In genomic region chr12:68745904-68746571, GRCh38 we compare ENCODE assay signal across 8 cellular contexts. TPM values are rescaled to one million over a fixed set of nuclear protein-coding genes. Genes with fewer than 3 reads are reported as not detected.
DNase-seq lines count a peak whose midpoint lies in the region; ATAC-seq, FAIRE-seq and TF ChIP-seq lines count a peak whose summit lies in the region.

Gene SLC35E3, plus strand, starts transcription at chr12:68746176. Its CDS starts 202 bp downstream, at chr12:68746378.

- peak within 1 kb of the TSS; percentile 86 for H3K27ac ChIP-seq in keratinocyte (ENCODE audit: control insufficient read depth, insufficient read depth, low read length)

- peak; percentile 18 for DNase-seq in AG09309 (ENCODE audit: low read depth)
- DNase-seq in NCI-H345 (lab: John Stamatoyannopoulos, UW), result peak; percentile 95
- DNase-seq in activated CD4-positive, CD25-positive, alpha-beta regulatory T cell treated with anti-CD3 and anti-CD28 coated beads, Interleukin-2, amount 50 U/mL, for 16 hours (ENCODE audit: low read depth, low spot score), result peak; percentile 83
- DNase-seq in cerebellar cortex (ENCODE audit: low spot score), result peak; percentile 94
- DNase-seq in keratinocyte (ENCODE audit: low read depth, low spot score), result peak; percentile 44
- DNase-seq in stimulated activated CD4-positive, alpha-beta T cell treated with anti-CD3 and anti-CD28 coated beads, Interleukin-12 subunit alpha, Interleukin-12 subunit beta, amount 100 ng/mL, for 48 hours (ENCODE audit: low read depth in 2 of 3, low spot score in 1 of 3), result peak; percentile 84 to 89 (median 87)

- peaks cover 18% of the 10 kb centered on the region for H3K4me1 ChIP-seq in keratinocyte (ENCODE audit: control insufficient read depth, extremely low read depth, insufficient read depth, low read length)

- H4K20me1 ChIP-seq in keratinocyte (ENCODE audit: control insufficient read depth, extremely low read depth, insufficient read depth, low read length), result no peaks in the 10 kb centered on the region

- peak; percentile 98 for ATAC-seq in GM19023 (IDR thresholded peaks at IDR 0.05; ENCODE audit: unreplicated experiment)
- ATAC-seq in HG03196 (IDR thresholded peaks at IDR 0.05; ENCODE audit: unreplicated experiment), result peak; percentile 97

- H3K9me3 ChIP-seq in keratinocyte (ENCODE audit: control insufficient read depth, low read depth, low read length), result no peaks in the 10 kb centered on the region

- H3K4me3 ChIP-seq in AG09309 (ENCODE audit: control insufficient read depth, low read depth, low read length), result peak within 1 kb of the TSS; percentile 89
- H3K4me3 ChIP-seq in keratinocyte (ENCODE audit: control insufficient read depth in 2 of 3, extremely low read depth in 1 of 3, insufficient read depth in 2 of 3, low read depth in 1 of 3, low read length in 3 of 3), result peak within 1 kb of the TSS; percentile 62 to 98 (median 94)

- TF ChIP-seq CTCF in AG09309 (IDR thresholded peaks at IDR 0.05; ENCODE audit: control insufficient read depth, insufficient read depth, low read depth, low read length, missing control alignments), result no peak
- no peak for TF ChIP-seq CTCF in keratinocyte (optimal IDR thresholded peaks at IDR 0.05 in 1 of 3, IDR thresholded peaks at IDR 0.05 in 1 of 3, conservative IDR thresholded peaks at IDR 0.05 in 1 of 3; ENCODE audit: extremely low read depth in 1 of 3, insufficient read depth in 2 of 3, low read length in 3 of 3)

- H3K4me2 ChIP-seq in keratinocyte (ENCODE audit: control insufficient read depth, extremely low read depth, insufficient read depth, low read depth, low read length), result peak within 1 kb of the TSS; percentile 99

- dilution Hi-C loops in keratinocyte (cut with MboI; ENCODE audit: extremely low pct_ligation_motif_present, low sequenced_read_pairs), result no loop called here

- no peaks in the 10 kb centered on the region for H3K27me3 ChIP-seq in keratinocyte (ENCODE audit: control insufficient read depth, extremely low read depth, insufficient read depth, low read length)

- H3K9ac ChIP-seq in keratinocyte (ENCODE audit: control insufficient read depth, extremely low read depth, insufficient read depth, low read length), result peak within 1 kb of the TSS; percentile 90

- no peaks in the 10 kb centered on the region for H3K9me1 ChIP-seq in keratinocyte (ENCODE audit: control insufficient read depth, extremely low read depth, insufficient read depth, low read length)

- H3K36me3 ChIP-seq in keratinocyte (ENCODE audit: control insufficient read depth in 2 of 2, extremely low read depth in 1 of 2, insufficient read depth in 2 of 2, low read length in 2 of 2), result peaks cover 0 to 3% of the 10 kb centered on the region in 2 experiments

- H2AFZ ChIP-seq in keratinocyte (ENCODE audit: control insufficient read depth, low read length), result peak within 1 kb of the TSS; percentile 94

- FAIRE-seq in keratinocyte (lab: Jason Lieb, UNC), result no peak

- peaks cover 9% of the 10 kb centered on the region for H3K79me2 ChIP-seq in keratinocyte (ENCODE audit: control insufficient read depth, insufficient read depth, low read length)

RNA-seq across cellular contexts. Expression of gene SLC35E3, which starts in this region (rescaled TPM):
- polyA plus RNA-seq in keratinocyte, result 4.0 to 9.9 TPM (median 5.4 TPM) in 3 replicates
- 0.91 TPM for polyA plus RNA-seq in keratinocyte (2011; ENCODE audit: low read depth)
- polyA plus RNA-seq in keratinocyte (2011; cell fraction: cytosol; rRNA removed), result 4.6 and 6.2 TPM in 2 replicates
- polyA plus RNA-seq in keratinocyte (2011; cell fraction: nucleus; rRNA removed), result 11.0 and 11.9 TPM in 2 replicates
- 4.1 and 4.5 TPM in 2 replicates for polyA plus RNA-seq in keratinocyte (2012; ENCODE audit: low replicate concordance)
- 3.0 to 5.0 TPM (median 4.2 TPM) in 3 replicates for polyA minus RNA-seq in keratinocyte
- polyA minus RNA-seq in keratinocyte (2011; cell fraction: cytosol; rRNA and poly(A)+ RNA removed), result 4.6 TPM
- 3.4 and 3.7 TPM in 2 replicates for polyA minus RNA-seq in keratinocyte (2011; cell fraction: nucleus; rRNA and poly(A)+ RNA removed)

Comparison
In these comparisons a context has a peak if more than half of its experiments do, and no peak if none do; other contexts are left out.
1. Peak in every context shown above with its lines: DNase-seq, ATAC-seq, H3K4me3 ChIP-seq and H3K27ac ChIP-seq.
2. DNase-seq: peak in every context shown above with its lines; median percentile 95 in NCI-H345; 94 in cerebellar cortex; 87 in stimulated activated CD4-positive, alpha-beta T cell treated with anti-CD3 and anti-CD28 coated beads, Interleukin-12 subunit alpha, Interleukin-12 subunit beta, amount 100 ng/mL, for 48 hours; 83 in activated CD4-positive, CD25-positive, alpha-beta regulatory T cell treated with anti-CD3 and anti-CD28 coated beads, Interleukin-2, amount 50 U/mL, for 16 hours; 44 in keratinocyte; 18 in AG09309.